Comparison of ENCODE assay signal across 24 cellular contexts in the genomic region with DNA sequence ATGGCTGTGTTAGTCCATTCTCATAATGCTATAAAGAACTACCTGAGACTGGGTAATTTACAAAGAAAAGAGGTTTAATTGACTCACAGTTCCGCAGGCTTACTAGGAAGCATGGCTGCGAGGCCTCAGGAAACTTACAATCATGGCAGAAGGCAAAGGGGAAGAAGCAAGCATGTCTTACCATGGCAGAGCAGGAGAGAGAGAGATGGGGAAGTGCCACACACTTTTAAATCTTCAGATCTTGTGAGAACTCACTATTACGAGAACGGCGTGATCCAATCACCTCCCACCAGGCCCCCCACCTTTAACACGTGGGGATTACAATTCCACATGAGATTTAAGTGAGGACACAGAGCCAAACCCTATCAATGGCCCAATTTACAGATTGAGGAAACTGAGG.
"Had no signal": no experiment of that assay in that cellular context is flagged by ENCODE, and none has a peak within 500 bp of the region (broad histone marks: within the 10 kb centered on the region; RNA-seq: fewer than 3 reads in every experiment).

No MANE protein-coding gene starts in this region.

- H3K27ac Mint-ChIP-seq: dendritic cell treated with granulocyte-macrophage colony-stimulating factor and Interleukin-4, amounts not matched to agents 40 ng/mL and 50 ng/mL, for 4 days; endodermal cell; memory B cell; natural killer cell treated with Interleukin-12 subunit alpha and Interleukin-12 subunit beta and Interleukin-15 and Interleukin-18, amount 100 ng/mL, for 72 hours; progenitor cell of endocrine pancreas had no signal

- H3K4me1 ChIP-seq: colonic mucosa, gastrocnemius medialis, parathyroid adenoma, stomach had no signal

- H3K4me2 ChIP-seq: smooth muscle cell had no signal

- H3K27ac ChIP-seq: colonic mucosa, epithelial cell of prostate, gastrocnemius medialis, lower lobe of right lung, parathyroid adenoma, stomach had no signal

- H3K36me3 ChIP-seq: colonic mucosa, gastrocnemius medialis, lower lobe of right lung, stomach, thyroid gland had no signal

- H3K9ac ChIP-seq: parathyroid adenoma had no signal

- H3K79me2 ChIP-seq: parathyroid adenoma had no signal

- H3K9me3 Mint-ChIP-seq: dendritic cell treated with granulocyte-macrophage colony-stimulating factor and Interleukin-4, amounts not matched to agents 40 ng/mL and 50 ng/mL, for 4 days; endodermal cell; memory B cell; natural killer cell treated with Interleukin-12 subunit alpha and Interleukin-12 subunit beta and Interleukin-15 and Interleukin-18, amount 100 ng/mL, for 72 hours; neural crest cell had no signal

- ATAC-seq: gastrocnemius medialis had no signal

- H3K36me3 Mint-ChIP-seq: natural killer cell treated with Interleukin-12 subunit alpha and Interleukin-12 subunit beta and Interleukin-15 and Interleukin-18, amount 100 ng/mL, for 72 hours had no signal

- H2AFZ ChIP-seq: parathyroid adenoma had no signal

- H3K9me3 ChIP-seq: colonic mucosa, gastrocnemius medialis, lower lobe of right lung, stomach, thyroid gland had no signal

- DNase-seq: colonic mucosa; effector CD8-positive, alpha-beta T cell; foreskin fibroblast; gastrocnemius medialis; head of caudate nucleus; left ventricle myocardium superior; lower lobe of right lung; stimulated activated CD4-positive, alpha-beta T cell treated with anti-CD3 and anti-CD28 coated beads, Interleukin-12 subunit alpha, Interleukin-12 subunit beta, amount 100 ng/mL, for 4 hours; stimulated activated CD4-positive, alpha-beta T cell treated with anti-CD3 and anti-CD28 coated beads, Interleukin-1b, Interleukin-23, amount 100 ng/mL, for 48 hours; stimulated activated CD4-positive, alpha-beta T cell treated with anti-CD3 and anti-CD28 coated beads, Interleukin-4, amount 100 ng/mL, for 1 hour; stimulated activated CD8-positive, alpha-beta memory T cell treated with anti-CD3 and anti-CD28 coated beads, Interleukin-4, amount 100 ng/mL, for 48 hours; stimulated activated naive CD4-positive, alpha-beta T cell treated with Interleukin-2 at 50 U/mL for 16 hours; thyroid gland; trophoblast cell had no signal

- H3K4me3 ChIP-seq: colonic mucosa, gastrocnemius medialis, lower lobe of right lung, smooth muscle cell, stomach, thyroid gland had no signal

- H3K4me3 Mint-ChIP-seq: dendritic cell treated with granulocyte-macrophage colony-stimulating factor and Interleukin-4, amounts not matched to agents 40 ng/mL and 50 ng/mL, for 4 days; endodermal cell; memory B cell; natural killer cell treated with Interleukin-12 subunit alpha and Interleukin-12 subunit beta and Interleukin-15 and Interleukin-18, amount 100 ng/mL, for 72 hours; neural crest cell had no signal

- H3K27me3 ChIP-seq: colonic mucosa, gastrocnemius medialis, thyroid gland had no signal
